Comparison of ENCODE assay signal across 1 cellular context in the genomic region with DNA sequence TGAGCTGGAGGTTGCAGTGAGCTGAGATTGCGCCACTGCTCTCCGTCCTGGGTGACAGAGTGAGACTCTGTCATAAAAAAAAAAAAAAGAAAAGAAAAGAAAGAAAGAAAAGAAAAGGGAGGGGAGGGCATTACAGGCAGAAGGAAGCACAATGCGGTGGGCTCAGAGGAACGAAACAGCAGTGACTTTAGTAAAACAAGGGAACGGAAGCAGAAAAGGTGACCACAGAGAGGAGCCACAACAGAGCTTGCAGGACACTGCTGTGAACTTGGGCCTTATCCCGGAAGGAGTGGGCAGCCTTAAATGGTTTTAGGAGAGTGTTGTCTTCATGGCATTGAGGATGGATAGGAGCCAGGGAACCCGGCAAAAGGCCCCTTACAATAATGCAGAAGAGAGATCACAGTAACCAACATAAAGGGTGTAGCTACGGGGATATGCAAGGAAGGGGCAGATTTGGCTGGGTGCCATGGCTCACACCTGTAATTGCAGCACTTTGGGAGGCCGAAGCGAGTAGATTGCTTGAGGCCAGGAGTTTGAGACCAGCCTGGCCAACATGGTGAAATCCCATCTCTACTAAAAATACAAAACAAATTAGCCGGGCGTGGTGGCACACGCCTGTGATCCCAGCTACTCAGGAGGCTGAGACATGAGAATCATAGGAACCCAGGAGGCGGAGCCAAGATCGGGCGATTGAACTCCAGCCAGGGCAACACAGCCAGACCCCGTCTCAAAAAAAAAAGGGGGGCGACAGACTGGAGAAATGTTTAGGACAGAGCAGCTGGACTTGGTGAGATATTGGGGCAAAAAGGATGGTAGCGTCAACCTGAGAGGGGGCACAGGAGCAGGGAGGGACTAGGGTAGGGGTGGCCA.
TF ChIP-seq lines count a peak whose summit lies in the region.

No MANE protein-coding gene starts in this region.

TF ChIP-seq in GM23338, 12 proteins besides CTCF, POLR2A, EP300 and RAD21:
- TF ChIP-seq ZNF114 (CRISPR knock-in tag; IDR thresholded peaks at IDR 0.05) (no peak), EZH2phosphoT487 (IDR thresholded peaks at IDR 0.05; ENCODE audit: unreplicated experiment) (no peak), ZNF331 (CRISPR knock-in tag; IDR thresholded peaks at IDR 0.05; ENCODE audit: low read depth) (no peak), CREB1 (CRISPR knock-in tag; IDR thresholded peaks at IDR 0.05; ENCODE audit: low read depth) (no peak), POLR2AphosphoS5 (IDR thresholded peaks at IDR 0.05; ENCODE audit: low read depth) (no peak), JUNB (IDR thresholded peaks at IDR 0.05; ENCODE audit: unreplicated experiment) (no peak)
- TF ChIP-seq, protein P1, sequence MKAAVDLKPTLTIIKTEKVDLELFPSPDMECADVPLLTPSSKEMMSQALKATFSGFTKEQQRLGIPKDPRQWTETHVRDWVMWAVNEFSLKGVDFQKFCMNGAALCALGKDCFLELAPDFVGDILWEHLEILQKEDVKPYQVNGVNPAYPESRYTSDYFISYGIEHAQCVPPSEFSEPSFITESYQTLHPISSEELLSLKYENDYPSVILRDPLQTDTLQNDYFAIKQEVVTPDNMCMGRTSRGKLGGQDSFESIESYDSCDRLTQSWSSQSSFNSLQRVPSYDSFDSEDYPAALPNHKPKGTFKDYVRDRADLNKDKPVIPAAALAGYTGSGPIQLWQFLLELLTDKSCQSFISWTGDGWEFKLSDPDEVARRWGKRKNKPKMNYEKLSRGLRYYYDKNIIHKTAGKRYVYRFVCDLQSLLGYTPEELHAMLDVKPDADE (IDR thresholded peaks at IDR 0.05): no peak
- TF ChIP-seq, protein P2, sequence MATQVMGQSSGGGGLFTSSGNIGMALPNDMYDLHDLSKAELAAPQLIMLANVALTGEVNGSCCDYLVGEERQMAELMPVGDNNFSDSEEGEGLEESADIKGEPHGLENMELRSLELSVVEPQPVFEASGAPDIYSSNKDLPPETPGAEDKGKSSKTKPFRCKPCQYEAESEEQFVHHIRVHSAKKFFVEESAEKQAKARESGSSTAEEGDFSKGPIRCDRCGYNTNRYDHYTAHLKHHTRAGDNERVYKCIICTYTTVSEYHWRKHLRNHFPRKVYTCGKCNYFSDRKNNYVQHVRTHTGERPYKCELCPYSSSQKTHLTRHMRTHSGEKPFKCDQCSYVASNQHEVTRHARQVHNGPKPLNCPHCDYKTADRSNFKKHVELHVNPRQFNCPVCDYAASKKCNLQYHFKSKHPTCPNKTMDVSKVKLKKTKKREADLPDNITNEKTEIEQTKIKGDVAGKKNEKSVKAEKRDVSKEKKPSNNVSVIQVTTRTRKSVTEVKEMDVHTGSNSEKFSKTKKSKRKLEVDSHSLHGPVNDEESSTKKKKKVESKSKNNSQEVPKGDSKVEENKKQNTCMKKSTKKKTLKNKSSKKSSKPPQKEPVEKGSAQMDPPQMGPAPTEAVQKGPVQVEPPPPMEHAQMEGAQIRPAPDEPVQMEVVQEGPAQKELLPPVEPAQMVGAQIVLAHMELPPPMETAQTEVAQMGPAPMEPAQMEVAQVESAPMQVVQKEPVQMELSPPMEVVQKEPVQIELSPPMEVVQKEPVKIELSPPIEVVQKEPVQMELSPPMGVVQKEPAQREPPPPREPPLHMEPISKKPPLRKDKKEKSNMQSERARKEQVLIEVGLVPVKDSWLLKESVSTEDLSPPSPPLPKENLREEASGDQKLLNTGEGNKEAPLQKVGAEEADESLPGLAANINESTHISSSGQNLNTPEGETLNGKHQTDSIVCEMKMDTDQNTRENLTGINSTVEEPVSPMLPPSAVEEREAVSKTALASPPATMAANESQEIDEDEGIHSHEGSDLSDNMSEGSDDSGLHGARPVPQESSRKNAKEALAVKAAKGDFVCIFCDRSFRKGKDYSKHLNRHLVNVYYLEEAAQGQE (IDR thresholded peaks at IDR 0.05; ENCODE audit: unreplicated experiment): no peak
